In genomic region chr17:8224891-8225812, GRCh38 we compare ENCODE assay signal across 12 cellular contexts. TPM values are rescaled to one million over a fixed set of nuclear protein-coding genes. Genes with fewer than 3 reads are reported as not detected.
DNase-seq lines count a peak whose midpoint lies in the region; ATAC-seq and TF ChIP-seq lines count a peak whose summit lies in the region.
"Had no signal": no experiment of that assay in that cellular context is flagged by ENCODE, and none has a peak within 500 bp of the region (broad histone marks: within the 10 kb centered on the region; RNA-seq: fewer than 3 reads in every experiment).

No MANE protein-coding gene starts in this region.

- H3K9me3 ChIP-seq in left ventricle myocardium inferior (replicated peaks), result no peaks in the 10 kb centered on the region

- no peaks in the 10 kb centered on the region for H3K9me3 Mint-ChIP-seq in activated T-helper 1 cell treated with anti-CD3 and anti-CD28 coated beads, Interleukin-12 subunit alpha, Interleukin-12 subunit beta, Interleukin-2, Interleukin-4 antibody, amounts not matched to agents 30 ng/mL and 10 ng/mL and 1 ng/mL, durations not matched to agents 14 hours and 24 hours and 36 hours
- H3K9me3 Mint-ChIP-seq: activated T-helper 2 cell treated with anti-CD3 and anti-CD28 coated beads, Interferon-gamma antibody, Interleukin-2, Interleukin-4, amounts not matched to agents 10 μg/mL and 5 μg/mL and 100 μg/mL, durations not matched to agents 14 hours and 24 hours and 36 hours had no signal

- H3K4me3 ChIP-seq in left ventricle myocardium inferior, result no peak overlapping the region
- H3K4me3 ChIP-seq: hepatocyte, lung had no signal

- H3K27me3 Mint-ChIP-seq in activated T-helper 1 cell treated with anti-CD3 and anti-CD28 coated beads, Interleukin-12 subunit alpha, Interleukin-12 subunit beta, Interleukin-2, Interleukin-4 antibody, amounts not matched to agents 30 ng/mL and 10 ng/mL and 1 ng/mL, durations not matched to agents 14 hours and 24 hours and 36 hours (ENCODE audit: insufficient read depth), result peaks cover 21% of the 10 kb centered on the region

- H3K27ac ChIP-seq in left ventricle myocardium inferior (replicated peaks), result peak overlapping the region; percentile 99
- peak overlapping the region; percentile 9 for H3K27ac ChIP-seq in layer of hippocampus (ENCODE audit: low read depth, low read length)

- peaks cover 58% of the 10 kb centered on the region for H3K4me1 Mint-ChIP-seq in activated T-helper 1 cell treated with anti-CD3 and anti-CD28 coated beads, Interleukin-12 subunit alpha, Interleukin-12 subunit beta, Interleukin-2, Interleukin-4 antibody, amounts not matched to agents 30 ng/mL and 10 ng/mL and 1 ng/mL, durations not matched to agents 14 hours and 24 hours and 36 hours (ENCODE audit: low read depth)

- peaks cover 36% of the 10 kb centered on the region for H3K36me3 Mint-ChIP-seq in activated T-helper 1 cell treated with anti-CD3 and anti-CD28 coated beads, Interleukin-12 subunit alpha, Interleukin-12 subunit beta, Interleukin-2, Interleukin-4 antibody, amounts not matched to agents 30 ng/mL and 10 ng/mL and 1 ng/mL, durations not matched to agents 14 hours and 24 hours and 36 hours (ENCODE audit: low read depth)

- no peak for TF ChIP-seq CTCF in left ventricle myocardium inferior (IDR thresholded peaks at IDR 0.05; ENCODE audit: borderline replicate concordance)

- intact Hi-C loops in left ventricle myocardium inferior (cut with micrococcal nuclease), result loop anchor here (5.0 kb wide), 1 partner anchor 38 kb away; no protein-coding TSS in a partner anchor
- intact Hi-C loops in left ventricle myocardium superior (cut with micrococcal nuclease), result no loop called here
- intact Hi-C loops in activated T-helper 1 cell treated with anti-CD3 and anti-CD28 coated beads, Interleukin-12 subunit alpha, Interleukin-12 subunit beta, Interleukin-2, Interleukin-4 antibody, amounts not matched to agents 30 ng/mL and 10 ng/mL and 1 ng/mL, durations not matched to agents 14 hours and 24 hours and 36 hours (cut with micrococcal nuclease), result loop anchor here (10.0 kb wide), 2 partner anchors 150 to 520 kb away; partner anchors contain the start of genes CCDC42 and KRABD2

- peak overlapping the region; percentile 60 for H3K4me3 Mint-ChIP-seq in activated T-helper 1 cell treated with anti-CD3 and anti-CD28 coated beads, Interleukin-12 subunit alpha, Interleukin-12 subunit beta, Interleukin-2, Interleukin-4 antibody, amounts not matched to agents 30 ng/mL and 10 ng/mL and 1 ng/mL, durations not matched to agents 14 hours and 24 hours and 36 hours

- peak overlapping the region; percentile 76 for H3K27ac Mint-ChIP-seq in activated T-helper 1 cell treated with anti-CD3 and anti-CD28 coated beads, Interleukin-12 subunit alpha, Interleukin-12 subunit beta, Interleukin-2, Interleukin-4 antibody, amounts not matched to agents 30 ng/mL and 10 ng/mL and 1 ng/mL, durations not matched to agents 14 hours and 24 hours and 36 hours

- no peak for ATAC-seq in left ventricle myocardium superior

- H3K36me3 ChIP-seq in left ventricle myocardium inferior, result peaks cover 29% of the 10 kb centered on the region

- H3K4me1 ChIP-seq in left ventricle myocardium inferior, result peaks cover 49% of the 10 kb centered on the region

- DNase-seq in left ventricle myocardium inferior (no peak), left ventricle myocardium superior (no peak), HCEC 1CT (no peak), dermis blood vessel endothelial cell (no peak)
- DNase-seq in activated T-helper 1 cell treated with anti-CD3 and anti-CD28 coated beads, Interleukin-12 subunit alpha, Interleukin-12 subunit beta, Interleukin-2, Interleukin-4 antibody, amounts not matched to agents 30 ng/mL and 10 ng/mL and 1 ng/mL, durations not matched to agents 14 hours and 24 hours and 36 hours (ENCODE audit: low spot score), result no peak
- DNase-seq in stimulated activated naive CD4-positive, alpha-beta T cell treated with Interleukin-2 at 50 U/mL for 16 hours (lab: John Stamatoyannopoulos, UW), result no peak
- DNase-seq in activated CD4-positive, CD25-positive, alpha-beta regulatory T cell (lab: John Stamatoyannopoulos, UW), result no peak
- DNase-seq: NCI-H1436 had no signal

- H3K27me3 ChIP-seq in left ventricle myocardium inferior (ENCODE audit: low read depth) (no peaks in the 10 kb centered on the region), layer of hippocampus (ENCODE audit: control insufficient read depth, insufficient read depth, low read length) (no peaks in the 10 kb centered on the region)
- H3K27me3 ChIP-seq: hepatocyte had no signal

RNA-seq across cellular contexts. Expression of gene AURKB, which starts 14.8 kb away (rescaled TPM):
- total RNA-seq in left ventricle myocardium inferior, result 1.2 TPM
- 0.47 TPM for total RNA-seq in left ventricle myocardium superior
- 82.2 and 88.7 TPM in 2 replicates for total RNA-seq in activated T-helper 1 cell treated with anti-CD3 and anti-CD28 coated beads, Interleukin-12 subunit alpha, Interleukin-12 subunit beta, Interleukin-2, Interleukin-4 antibody, amounts not matched to agents 30 ng/mL and 10 ng/mL and 1 ng/mL, durations not matched to agents 14 hours and 24 hours and 36 hours
- total RNA-seq in dermis blood vessel endothelial cell, result 15.3 and 58.0 TPM in 2 replicates

RNA-seq across cellular contexts. Expression of gene CTC1, which starts 22.7 kb away (rescaled TPM):
- 14.6 TPM for total RNA-seq in left ventricle myocardium inferior
- total RNA-seq in left ventricle myocardium superior, result 16.2 TPM
- 68.5 and 76.3 TPM in 2 replicates for total RNA-seq in activated T-helper 1 cell treated with anti-CD3 and anti-CD28 coated beads, Interleukin-12 subunit alpha, Interleukin-12 subunit beta, Interleukin-2, Interleukin-4 antibody, amounts not matched to agents 30 ng/mL and 10 ng/mL and 1 ng/mL, durations not matched to agents 14 hours and 24 hours and 36 hours
- total RNA-seq in dermis blood vessel endothelial cell, result 8.2 and 9.0 TPM in 2 replicates

RNA-seq across cellular contexts. Expression of gene PFAS, which starts 23.9 kb away (rescaled TPM):
- total RNA-seq in left ventricle myocardium inferior (9.8 TPM), left ventricle myocardium superior (12.1 TPM), dermis blood vessel endothelial cell (21.8 and 42.3 TPM in 2 replicates)
- total RNA-seq in activated T-helper 1 cell treated with anti-CD3 and anti-CD28 coated beads, Interleukin-12 subunit alpha, Interleukin-12 subunit beta, Interleukin-2, Interleukin-4 antibody, amounts not matched to agents 30 ng/mL and 10 ng/mL and 1 ng/mL, durations not matched to agents 14 hours and 24 hours and 36 hours, result 189 and 204 TPM in 2 replicates

RNA-seq across cellular contexts. Expression of gene BORCS6, which starts 35.2 kb away (rescaled TPM):
- total RNA-seq in left ventricle myocardium inferior (8.4 TPM), left ventricle myocardium superior (9.4 TPM), dermis blood vessel endothelial cell (16.6 and 18.9 TPM in 2 replicates)
- total RNA-seq in activated T-helper 1 cell treated with anti-CD3 and anti-CD28 coated beads, Interleukin-12 subunit alpha, Interleukin-12 subunit beta, Interleukin-2, Interleukin-4 antibody, amounts not matched to agents 30 ng/mL and 10 ng/mL and 1 ng/mL, durations not matched to agents 14 hours and 24 hours and 36 hours, result 6.3 and 6.7 TPM in 2 replicates

RNA-seq across cellular contexts. Expression of gene TMEM107, which starts 49.0 kb away (rescaled TPM):
- 7.9 TPM for total RNA-seq in left ventricle myocardium inferior
- 5.2 TPM for total RNA-seq in left ventricle myocardium superior
- 19.3 and 20.8 TPM in 2 replicates for total RNA-seq in activated T-helper 1 cell treated with anti-CD3 and anti-CD28 coated beads, Interleukin-12 subunit alpha, Interleukin-12 subunit beta, Interleukin-2, Interleukin-4 antibody, amounts not matched to agents 30 ng/mL and 10 ng/mL and 1 ng/mL, durations not matched to agents 14 hours and 24 hours and 36 hours
- total RNA-seq in dermis blood vessel endothelial cell, result 13.0 and 17.5 TPM in 2 replicates
